ENCODE assay signal across 23 cellular contexts in genomic region chr15:92541197-92542190, GRCh38.
DNase-seq lines count a peak whose midpoint lies in the region; ATAC-seq, FAIRE-seq and TF ChIP-seq lines count a peak whose summit lies in the region.
"Had no signal": no experiment of that assay in that cellular context is flagged by ENCODE, and none has a peak within 500 bp of the region (broad histone marks: within the 10 kb centered on the region; RNA-seq: fewer than 3 reads in every experiment).

No MANE protein-coding gene starts in this region.

- no peaks in the 10 kb centered on the region for H3K9me1 ChIP-seq in keratinocyte (ENCODE audit: control insufficient read depth, extremely low read depth, insufficient read depth, low read length)

- no peaks in the 10 kb centered on the region for H3K4me1 Mint-ChIP-seq in activated CD4-positive, alpha-beta T cell treated with anti-CD3 and anti-CD28 coated beads, Interleukin-2, amount 10 ng/mL, durations not matched to agents 24 days and 14 days
- H3K4me1 Mint-ChIP-seq: CD4-positive, CD25-positive, alpha-beta regulatory T cell; nephron progenitor cell; stimulated activated naive B cell treated with anti-CD40 and anti-IgM and Interleukin-4, amounts not matched to agents 10 μg/mL and 1 μg/mL and 100 μg/mL, for 72 hours had no signal

- intact Hi-C loops in activated CD4-positive, alpha-beta T cell treated with anti-CD3 and anti-CD28 coated beads, Interleukin-2, amount 10 ng/mL, durations not matched to agents 24 days and 14 days (cut with micrococcal nuclease): no loop called here

- ATAC-seq in GM18519 (IDR thresholded peaks at IDR 0.05; ENCODE audit: low FRiP score, unreplicated experiment) (no peak), SK-N-SH treated with all-trans-retinoic acid at 6 μM for 48 hours (no peak)
- ATAC-seq: effector memory CD8-positive, alpha-beta T cell; stimulated activated naive B cell treated with anti-CD40 and anti-IgM and Interleukin-4, amounts not matched to agents 10 μg/mL and 1 μg/mL and 100 μg/mL, for 72 hours had no signal

- no peak overlapping the region for H3K27ac Mint-ChIP-seq in activated CD4-positive, alpha-beta T cell treated with anti-CD3 and anti-CD28 coated beads, Interleukin-2, amount 10 ng/mL, durations not matched to agents 24 days and 14 days
- H3K27ac Mint-ChIP-seq: CD4-positive, CD25-positive, alpha-beta regulatory T cell; effector memory CD8-positive, alpha-beta T cell; nephron progenitor cell; stimulated activated naive B cell treated with anti-CD40 and anti-IgM and Interleukin-4, amounts not matched to agents 10 μg/mL and 1 μg/mL and 100 μg/mL, for 72 hours had no signal

- in situ Hi-C loops in astrocyte of the spinal cord (cut with HindIII; ENCODE audit: low sequenced_read_pairs): no loop called here

- peaks cover 7% of the 10 kb centered on the region for H3K4me1 ChIP-seq in keratinocyte (ENCODE audit: control insufficient read depth, extremely low read depth, insufficient read depth, low read length)
- H3K4me1 ChIP-seq: Peyer's patch, tibial nerve had no signal

- peak overlapping the region; percentile 18 for H3K4me2 ChIP-seq in keratinocyte (ENCODE audit: control insufficient read depth, extremely low read depth, insufficient read depth, low read depth, low read length)

- H3K9me3 Mint-ChIP-seq in activated CD4-positive, alpha-beta T cell treated with anti-CD3 and anti-CD28 coated beads, Interleukin-2, amount 10 ng/mL, durations not matched to agents 24 days and 14 days: peaks cover 4% of the 10 kb centered on the region
- H3K9me3 Mint-ChIP-seq: effector memory CD8-positive, alpha-beta T cell had no signal

- no peaks in the 10 kb centered on the region for H3K9me3 ChIP-seq in keratinocyte (ENCODE audit: control insufficient read depth, low read depth, low read length)
- H3K9me3 ChIP-seq: Peyer's patch, tibial nerve had no signal

- TF ChIP-seq CTCF in astrocyte of the spinal cord (IDR thresholded peaks at IDR 0.05; ENCODE audit: low read depth, low read length) (no peak), keratinocyte (optimal IDR thresholded peaks at IDR 0.05 in 1 of 3, IDR thresholded peaks at IDR 0.05 in 1 of 3, conservative IDR thresholded peaks at IDR 0.05 in 1 of 3; ENCODE audit: extremely low read depth in 1 of 3, insufficient read depth in 2 of 3, low read length in 3 of 3) (no peak)

- H3K4me3 ChIP-seq in astrocyte of the spinal cord (ENCODE audit: low read depth, low read length) (no peak overlapping the region), keratinocyte (ENCODE audit: control insufficient read depth in 2 of 3, extremely low read depth in 1 of 3, insufficient read depth in 2 of 3, low read depth in 1 of 3, low read length in 3 of 3) (no peak overlapping the region)
- H3K4me3 ChIP-seq: Peyer's patch, tibial nerve had no signal

- peaks cover 6% of the 10 kb centered on the region for H3K27me3 Mint-ChIP-seq in activated CD4-positive, alpha-beta T cell treated with anti-CD3 and anti-CD28 coated beads, Interleukin-2, amount 10 ng/mL, durations not matched to agents 24 days and 14 days

- dilution Hi-C loops in keratinocyte (cut with MboI; ENCODE audit: extremely low pct_ligation_motif_present, low sequenced_read_pairs): no loop called here

- no peak overlapping the region for H2AFZ ChIP-seq in keratinocyte (ENCODE audit: control insufficient read depth, low read length)

- H3K79me2 ChIP-seq in keratinocyte (ENCODE audit: control insufficient read depth, insufficient read depth, low read length): no peaks in the 10 kb centered on the region

- DNase-seq in COR-L47 (lab: John Stamatoyannopoulos, UW) (peak; percentile 81), NCI-H1105 treated with DMSO at 0.1 percent for 48 hours (lab: John Stamatoyannopoulos, UW) (peak; percentile 71), astrocyte of the spinal cord (ENCODE audit: low read depth, low spot score) (peak; percentile 42), keratinocyte (ENCODE audit: low read depth, low spot score) (no peak)
- DNase-seq in stimulated activated CD4-positive, alpha-beta T cell treated with anti-CD3 and anti-CD28 coated beads, Interleukin-12 subunit alpha, Interleukin-12 subunit beta, amount 100 ng/mL, for 4 hours: no peak
- DNase-seq in activated CD4-positive, alpha-beta T cell treated with anti-CD3 and anti-CD28 coated beads, Interleukin-2, amount 10 ng/mL, durations not matched to agents 24 days and 14 days: no peak
- DNase-seq: activated CD4-positive, alpha-beta T cell treated with anti-CD3 and anti-CD28 coated beads, Interleukin-2, amount 50 U/mL, for 1 hour; amygdala; CD4-positive, CD25-positive, alpha-beta regulatory T cell; DMS53; effector memory CD8-positive, alpha-beta T cell; hypothalamus; kidney; mesendoderm; NCI-H2029; NCI-H774; nephron progenitor cell; Peyer's patch; stimulated activated naive B cell treated with anti-CD40 and anti-IgM and Interleukin-4, amounts not matched to agents 10 μg/mL and 1 μg/mL and 100 μg/mL, for 72 hours had no signal

- no peak overlapping the region for H3K9ac ChIP-seq in keratinocyte (ENCODE audit: control insufficient read depth, extremely low read depth, insufficient read depth, low read length)

- FAIRE-seq in keratinocyte (lab: Jason Lieb, UNC): no peak
- FAIRE-seq: H1, kidney had no signal

- no peak overlapping the region for H3K27ac ChIP-seq in keratinocyte (ENCODE audit: control insufficient read depth, insufficient read depth, low read length)
- H3K27ac ChIP-seq: Peyer's patch, tibial nerve had no signal

- no peaks in the 10 kb centered on the region for H3K27me3 ChIP-seq in keratinocyte (ENCODE audit: control insufficient read depth, extremely low read depth, insufficient read depth, low read length)
- H3K27me3 ChIP-seq: Peyer's patch, tibial nerve had no signal

- no peak overlapping the region for H3K4me3 Mint-ChIP-seq in activated CD4-positive, alpha-beta T cell treated with anti-CD3 and anti-CD28 coated beads, Interleukin-2, amount 10 ng/mL, durations not matched to agents 24 days and 14 days
- H3K4me3 Mint-ChIP-seq: CD4-positive, CD25-positive, alpha-beta regulatory T cell; effector memory CD8-positive, alpha-beta T cell; nephron progenitor cell; stimulated activated naive B cell treated with anti-CD40 and anti-IgM and Interleukin-4, amounts not matched to agents 10 μg/mL and 1 μg/mL and 100 μg/mL, for 72 hours had no signal

- H3K36me3 Mint-ChIP-seq in activated CD4-positive, alpha-beta T cell treated with anti-CD3 and anti-CD28 coated beads, Interleukin-2, amount 10 ng/mL, durations not matched to agents 24 days and 14 days (ENCODE audit: low read depth): no peaks in the 10 kb centered on the region
- H3K36me3 Mint-ChIP-seq: CD4-positive, CD25-positive, alpha-beta regulatory T cell; stimulated activated naive B cell treated with anti-CD40 and anti-IgM and Interleukin-4, amounts not matched to agents 10 μg/mL and 1 μg/mL and 100 μg/mL, for 72 hours had no signal

- no peaks in the 10 kb centered on the region for H3K36me3 ChIP-seq in keratinocyte (ENCODE audit: control insufficient read depth in 2 of 2, extremely low read depth in 1 of 2, insufficient read depth in 2 of 2, low read length in 2 of 2)
- H3K36me3 ChIP-seq: Peyer's patch, tibial nerve had no signal

- no peaks in the 10 kb centered on the region for H4K20me1 ChIP-seq in keratinocyte (ENCODE audit: control insufficient read depth, extremely low read depth, insufficient read depth, low read length)

TF ChIP-seq in SK-N-SH treated with all-trans-retinoic acid at 6 μM for 48 hours, 23 proteins besides CTCF, POLR2A, EP300 and RAD21:
- TF ChIP-seq ZFP30 (CRISPR knock-in tag; IDR thresholded peaks at IDR 0.05): no peak
- TF ChIP-seq, protein P1, sequence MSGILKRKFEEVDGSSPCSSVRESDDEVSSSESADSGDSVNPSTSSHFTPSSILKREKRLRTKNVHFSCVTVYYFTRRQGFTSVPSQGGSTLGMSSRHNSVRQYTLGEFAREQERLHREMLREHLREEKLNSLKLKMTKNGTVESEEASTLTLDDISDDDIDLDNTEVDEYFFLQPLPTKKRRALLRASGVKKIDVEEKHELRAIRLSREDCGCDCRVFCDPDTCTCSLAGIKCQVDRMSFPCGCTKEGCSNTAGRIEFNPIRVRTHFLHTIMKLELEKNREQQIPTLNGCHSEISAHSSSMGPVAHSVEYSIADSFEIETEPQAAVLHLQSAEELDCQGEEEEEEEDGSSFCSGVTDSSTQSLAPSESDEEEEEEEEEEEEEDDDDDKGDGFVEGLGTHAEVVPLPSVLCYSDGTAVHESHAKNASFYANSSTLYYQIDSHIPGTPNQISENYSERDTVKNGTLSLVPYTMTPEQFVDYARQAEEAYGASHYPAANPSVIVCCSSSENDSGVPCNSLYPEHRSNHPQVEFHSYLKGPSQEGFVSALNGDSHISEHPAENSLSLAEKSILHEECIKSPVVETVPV (CRISPR knock-in tag; IDR thresholded peaks at IDR 0.05): no peak
- no peak for TF ChIP-seq PPARA (CRISPR knock-in tag; IDR thresholded peaks at IDR 0.05; ENCODE audit: borderline replicate concordance)
- no peak for TF ChIP-seq ZC3H10 (CRISPR knock-in tag; IDR thresholded peaks at IDR 0.05)
- TF ChIP-seq GLIS3 (CRISPR knock-in tag; IDR thresholded peaks at IDR 0.05): no peak
- no peak for TF ChIP-seq ZNF565 (CRISPR knock-in tag; conservative IDR thresholded peaks at IDR 0.05; ENCODE audit: low read depth)
- TF ChIP-seq SNAI2 (CRISPR knock-in tag; IDR thresholded peaks at IDR 0.05): no peak
- TF ChIP-seq TOX (CRISPR knock-in tag; IDR thresholded peaks at IDR 0.05; ENCODE audit: borderline replicate concordance): no peak
- TF ChIP-seq ZNF8 (CRISPR knock-in tag; IDR thresholded peaks at IDR 0.05): no peak
- TF ChIP-seq OSR1 (CRISPR knock-in tag; IDR thresholded peaks at IDR 0.05): no peak
- TF ChIP-seq ARNTL (CRISPR knock-in tag; IDR thresholded peaks at IDR 0.05; ENCODE audit: borderline replicate concordance, low read depth): no peak
- no peak for TF ChIP-seq CSDC2 (CRISPR knock-in tag; IDR thresholded peaks at IDR 0.05)
- no peak for TF ChIP-seq RARB (CRISPR knock-in tag; IDR thresholded peaks at IDR 0.05)
- TF ChIP-seq ZNF70 (CRISPR knock-in tag; IDR thresholded peaks at IDR 0.05): no peak
- no peak for TF ChIP-seq ISL1 (CRISPR knock-in tag; IDR thresholded peaks at IDR 0.05)
- TF ChIP-seq, protein P2, sequence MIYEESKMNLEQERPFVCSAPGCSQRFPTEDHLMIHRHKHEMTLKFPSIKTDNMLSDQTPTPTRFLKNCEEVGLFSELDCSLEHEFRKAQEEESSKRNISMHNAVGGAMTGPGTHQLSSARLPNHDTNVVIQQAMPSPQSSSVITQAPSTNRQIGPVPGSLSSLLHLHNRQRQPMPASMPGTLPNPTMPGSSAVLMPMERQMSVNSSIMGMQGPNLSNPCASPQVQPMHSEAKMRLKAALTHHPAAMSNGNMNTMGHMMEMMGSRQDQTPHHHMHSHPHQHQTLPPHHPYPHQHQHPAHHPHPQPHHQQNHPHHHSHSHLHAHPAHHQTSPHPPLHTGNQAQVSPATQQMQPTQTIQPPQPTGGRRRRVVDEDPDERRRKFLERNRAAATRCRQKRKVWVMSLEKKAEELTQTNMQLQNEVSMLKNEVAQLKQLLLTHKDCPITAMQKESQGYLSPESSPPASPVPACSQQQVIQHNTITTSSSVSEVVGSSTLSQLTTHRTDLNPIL (CRISPR knock-in tag; IDR thresholded peaks at IDR 0.05; ENCODE audit: low read depth): no peak
- no peak for TF ChIP-seq ESRRG (CRISPR knock-in tag; IDR thresholded peaks at IDR 0.05)
- TF ChIP-seq ZFP3 (CRISPR knock-in tag; IDR thresholded peaks at IDR 0.05): no peak

Comparison
In these comparisons a context has a peak if more than half of its experiments do, and no peak if none do; other contexts are left out.
1. DNase-seq: peak in COR-L47 (single experiment), NCI-H1105 treated with DMSO at 0.1 percent for 48 hours (single experiment) and astrocyte of the spinal cord (single experiment); none in keratinocyte (single experiment), stimulated activated CD4-positive, alpha-beta T cell treated with anti-CD3 and anti-CD28 coated beads, Interleukin-12 subunit alpha, Interleukin-12 subunit beta, amount 100 ng/mL, for 4 hours (single experiment) and activated CD4-positive, alpha-beta T cell treated with anti-CD3 and anti-CD28 coated beads, Interleukin-2, amount 10 ng/mL, durations not matched to agents 24 days and 14 days (single experiment).